1 cellular context compared by ENCODE assay signal in genomic region chr11:65376138-65376713, GRCh38.
TF ChIP-seq lines count a peak whose summit lies in the region.

No MANE protein-coding gene starts in this region.

TF ChIP-seq in H1, 55 proteins besides CTCF, POLR2A, EP300 and RAD21:
- TF ChIP-seq YY1 (IDR thresholded peaks at IDR 0.05; ENCODE audit: low read depth, low read length) (no peak), PHF8 (conservative IDR thresholded peaks at IDR 0.05; ENCODE audit: low read depth, low read length) (no peak), SP1 (IDR thresholded peaks at IDR 0.05; ENCODE audit: low read depth, low read length) (no peak), KDM4A (IDR thresholded peaks at IDR 0.05; ENCODE audit: low read depth, low read length, severe bottlenecking) (no peak), SRF (IDR thresholded peaks at IDR 0.05; ENCODE audit: low read depth, low read length) (no peak), RFX5 (IDR thresholded peaks at IDR 0.05; ENCODE audit: borderline replicate concordance, low read depth, low read length) (no peak), POU5F1 (IDR thresholded peaks at IDR 0.05; ENCODE audit: low read depth, low read length) (no peak), TAF1 (IDR thresholded peaks at IDR 0.05; ENCODE audit: low read depth, low read length) (no peak)
